ENCODE assay signal across 8 cellular contexts in genomic region chr10:110303681-110304080, GRCh38. TPM values are rescaled to one million over a fixed set of nuclear protein-coding genes. Genes with fewer than 3 reads are reported as not detected.
A peak's percentile ranks its signal among the peaks of the same experiment; 100 is the strongest.
DNase-seq lines count a peak whose midpoint lies in the region; ATAC-seq and TF ChIP-seq lines count a peak whose summit lies in the region.

No MANE protein-coding gene starts in this region.

- TF ChIP-seq CTCF in VCaP (conservative IDR thresholded peaks at IDR 0.05) (no peak), foreskin keratinocyte (conservative IDR thresholded peaks at IDR 0.05) (no peak)

- no peaks in the 10 kb centered on the region for H3K9me2 ChIP-seq in GM23248 (ENCODE audit: insufficient read depth)

- no peaks in the 10 kb centered on the region; the same call in none of the 2 replicates for H4K20me1 ChIP-seq in GM23248 (ENCODE audit: insufficient read depth)

- H3K9ac ChIP-seq in GM23248 (peak overlapping the region; percentile 93), skeletal muscle tissue (ENCODE audit: low read depth in 1 of 3, low read length in 3 of 3) (peak overlapping the region; percentile 87 to 94 (median 92))

- peak overlapping the region; percentile 90 for H3K4me3 ChIP-seq in GM23248
- peak overlapping the region; percentile 78 to 95 (median 79) for H3K4me3 ChIP-seq in skeletal muscle tissue (ENCODE audit: low read length in 3 of 3)

- ATAC-seq in foreskin keratinocyte = no peak
- ATAC-seq in HG03460 (IDR thresholded peaks at IDR 0.05; ENCODE audit: unreplicated experiment) = no peak

- no peaks in the 10 kb centered on the region for H3K9me3 ChIP-seq in GM23248 (ENCODE audit: low read depth)
- no peaks in the 10 kb centered on the region for H3K9me3 ChIP-seq in skeletal muscle tissue (ENCODE audit: control insufficient read depth in 3 of 3, low read length in 3 of 3)

- H3K4me2 ChIP-seq in GM23248 (ENCODE audit: unreplicated experiment) = peak overlapping the region; percentile 96

- H3K4me1 ChIP-seq in GM23248 (ENCODE audit: insufficient read depth) = peaks cover 56% of the 10 kb centered on the region
- peaks cover 15% of the 10 kb centered on the region for H3K4me1 ChIP-seq in foreskin keratinocyte
- H3K4me1 ChIP-seq in skeletal muscle tissue (ENCODE audit: control insufficient read depth in 3 of 3, insufficient read depth in 3 of 3, low read length in 3 of 3) = peaks cover 16 to 35% (median 21%) of the 10 kb centered on the region in 3 donors

- in situ Hi-C loops in GM23248 (cut with MboI) = loop anchor here (25.0 kb wide), 1 partner anchor 584 kb away; no protein-coding TSS in a partner anchor

- peaks cover 7% of the 10 kb centered on the region for H3F3A ChIP-seq in GM23248 (ENCODE audit: insufficient read depth)

- peaks cover 60% of the 10 kb centered on the region for H3K79me2 ChIP-seq in GM23248 (ENCODE audit: insufficient read depth)

- H3K27me3 ChIP-seq in GM23248 (replicated peaks; ENCODE audit: insufficient read depth) = no peaks in the 10 kb centered on the region
- H3K27me3 ChIP-seq in foreskin keratinocyte = no peaks in the 10 kb centered on the region
- no peaks in the 10 kb centered on the region for H3K27me3 ChIP-seq in skeletal muscle tissue (ENCODE audit: control insufficient read depth in 3 of 3, insufficient read depth in 3 of 3, low read length in 3 of 3)

- DNase-seq in GM23248 (peak; percentile 37), foreskin keratinocyte (no peak), iPS-NIHi11 (ENCODE audit: low spot score) (no peak), SW480 (ENCODE audit: low spot score) (no peak)
- no peak for DNase-seq in stimulated activated CD4-positive, alpha-beta T cell treated with anti-CD3 and anti-CD28 coated beads, Interleukin-1b, Interleukin-23, amount 100 ng/mL, for 48 hours

- no peak overlapping the region for H3K27ac ChIP-seq in GM23248
- H3K27ac ChIP-seq in VCaP = peak overlapping the region; percentile 96
- H3K27ac ChIP-seq in foreskin keratinocyte = peak overlapping the region; percentile 88
- H3K27ac ChIP-seq in skeletal muscle tissue (ENCODE audit: low read depth, low read length) = peak overlapping the region; percentile 87

- 0 out of 2 replicates have a peak overlapping the region, but pooled peaks have one; percentile 68 for H2AFZ ChIP-seq in GM23248

- WGBS in GM23248 (ENCODE audit: low coverage in 1 of 2, low lambda C conversion rate in 2 of 2, missing lambda C conversion rate in 2 of 2), 2 experiments = 10 to 13% methylated on average over 4 of the region's 4 CpGs

- peaks cover 46% of the 10 kb centered on the region for H3K36me3 ChIP-seq in GM23248 (ENCODE audit: low read depth)
- H3K36me3 ChIP-seq in skeletal muscle tissue (ENCODE audit: control insufficient read depth in 3 of 3, insufficient read depth in 3 of 3, low read length in 3 of 3) = peaks cover 7 to 22% (median 20%) of the 10 kb centered on the region in 3 donors

RNA-seq across cellular contexts. Expression of gene SMNDC1, which starts 1.0 kb away (rescaled TPM):
- 5.1 and 5.3 TPM in 2 replicates for total RNA-seq in GM23248 (2014; rRNA removed; shearing (Covaris generic))
- polyA plus RNA-seq in GM23248 (2016; fragmentation: Nextera tagmentation; extraction: Ambion mirVana) (21.6 and 24.2 TPM in 2 replicates), foreskin keratinocyte (14.3 and 18.1 TPM in 2 replicates)
- total RNA-seq in foreskin keratinocyte (15.3 and 17.5 TPM in 2 replicates), skeletal muscle tissue (14.1 TPM)
